Comparison of ENCODE assay signal across 21 cellular contexts in the genomic region with DNA sequence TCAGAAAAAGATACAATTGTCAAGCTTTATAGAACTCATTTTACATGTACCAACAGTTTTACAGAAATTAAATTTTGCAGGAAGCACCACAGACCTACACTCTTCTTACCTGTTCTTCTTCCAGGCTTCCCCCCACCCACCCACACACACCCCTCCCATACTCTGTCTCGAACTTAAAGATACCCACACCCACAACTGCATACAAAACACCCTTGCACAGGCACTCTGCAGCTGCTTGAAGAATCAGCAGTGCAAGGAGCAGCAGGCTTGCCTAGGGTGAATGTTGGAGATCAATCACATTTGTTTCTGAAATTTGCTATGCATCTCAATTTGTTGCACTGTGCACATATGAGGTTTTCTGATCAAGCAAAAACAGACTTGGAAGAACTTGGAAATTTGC.
"Had no signal": no experiment of that assay in that cellular context is flagged by ENCODE, and none has a peak within 500 bp of the region (broad histone marks: within the 10 kb centered on the region; RNA-seq: fewer than 3 reads in every experiment).

No MANE protein-coding gene starts in this region.

- H3K27ac ChIP-seq: SK-N-MC had no signal

- H3K4me3 ChIP-seq: breast epithelium, MG63, SK-N-MC had no signal

- H3K9me3 ChIP-seq: breast epithelium, MG63 had no signal

- H3K4me3 Mint-ChIP-seq: activated naive CD4-positive, alpha-beta T cell treated with anti-CD3 and anti-CD28 coated beads, Interleukin-2, amount 50 U/mL, for 24 hours had no signal

- H3K9me3 Mint-ChIP-seq: activated naive CD4-positive, alpha-beta T cell treated with anti-CD3 and anti-CD28 coated beads, Interleukin-2, amount 50 U/mL, for 24 hours; activated T-helper 2 cell treated with anti-CD3 and anti-CD28 coated beads, Interferon-gamma antibody, Interleukin-2, Interleukin-4, amounts not matched to agents 10 μg/mL and 5 μg/mL and 100 μg/mL, durations not matched to agents 14 hours and 24 hours and 36 hours had no signal

- H3K4me1 ChIP-seq: breast epithelium had no signal

- H3K36me3 Mint-ChIP-seq: activated naive CD4-positive, alpha-beta T cell treated with anti-CD3 and anti-CD28 coated beads, Interleukin-2, amount 50 U/mL, for 24 hours had no signal

- H3K27ac Mint-ChIP-seq: activated naive CD4-positive, alpha-beta T cell treated with anti-CD3 and anti-CD28 coated beads, Interleukin-2, amount 50 U/mL, for 24 hours; activated T-helper 2 cell treated with anti-CD3 and anti-CD28 coated beads, Interferon-gamma antibody, Interleukin-2, Interleukin-4, amounts not matched to agents 10 μg/mL and 5 μg/mL and 100 μg/mL, durations not matched to agents 14 hours and 24 hours and 36 hours had no signal

- H3K27me3 ChIP-seq: breast epithelium, MG63 had no signal

- ATAC-seq: Right ventricle myocardium inferior had no signal

- H3K27me3 Mint-ChIP-seq: activated naive CD4-positive, alpha-beta T cell treated with anti-CD3 and anti-CD28 coated beads, Interleukin-2, amount 50 U/mL, for 24 hours had no signal

- H3K36me3 ChIP-seq: breast epithelium, MG63 had no signal

- DNase-seq: activated CD4-positive, alpha-beta T cell treated with anti-CD3 and anti-CD28 coated beads, Interleukin-2, amount 50 U/mL, for 1 hour; activated CD4-positive, CD25-positive, alpha-beta regulatory T cell; activated gamma-delta T cell treated with Interleukin-2 at 50 U/mL for 16 hours; activated T-cell treated with anti-CD3 and anti-CD28 coated beads for 4 hours; aorta; central memory CD4-positive, alpha-beta T cell; MG63; MV-4-11; NCI-H1092 treated with DMSO at 0.1 percent for 48 hours; NCI-H1436; NCI-H1694 treated with DMSO at 0.1 percent for 48 hours; NCI-H2029 treated with DMSO at 0.1 percent for 48 hours; NCI-H446 treated with DMSO at 0.1 percent for 48 hours; NCI-H526; NCI-H82; T-helper 9 cell had no signal
